ENCODE assay signal across 8 cellular contexts in genomic region chr6:27865952-27866369, GRCh38. TPM values are rescaled to one million over a fixed set of nuclear protein-coding genes. Genes with fewer than 3 reads are reported as not detected.
DNase-seq lines count a peak whose midpoint lies in the region; ATAC-seq and TF ChIP-seq lines count a peak whose summit lies in the region.

No MANE protein-coding gene starts in this region.

- TF ChIP-seq CTCF in Caco-2 (IDR thresholded peaks at IDR 0.05; ENCODE audit: insufficient read depth in 1 of 2, low read depth in 1 of 2, low read length in 1 of 2, severe bottlenecking in 1 of 2, unreplicated experiment in 1 of 2) (no peak), GM23338 (conservative IDR thresholded peaks at IDR 0.05; ENCODE audit: low read depth in 2 of 2) (no peak), Peyer's patch (IDR thresholded peaks at IDR 0.05) (no peak), cardiac fibroblast (IDR thresholded peaks at IDR 0.05; ENCODE audit: low read depth, low read length) (no peak), upper lobe of right lung (IDR thresholded peaks at IDR 0.05) (no peak)

- H3K4me3 ChIP-seq in Caco-2 (ENCODE audit: low read depth, low read length) (peak overlapping the region; percentile 46), GM23338 (peak overlapping the region; percentile 78), Peyer's patch (peak overlapping the region; percentile 53 to 86 (median 63)), cardiac fibroblast (replicated peaks in 1 of 2; ENCODE audit: low read depth in 2 of 2, low read length in 2 of 2) (peak overlapping the region; percentile 57 to 73), mesodermal cell (ENCODE audit: extremely low read depth, insufficient read depth, low read length, poor library complexity, severe bottlenecking) (peak overlapping the region; percentile 62), upper lobe of right lung (peak overlapping the region; percentile 70)

- no peaks in the 10 kb centered on the region for H3K9me2 ChIP-seq in GM23338 (ENCODE audit: insufficient read depth)

- no peak overlapping the region for H2AFZ ChIP-seq in GM23338

- H3K4me1 Mint-ChIP-seq in Caco-2 (ENCODE audit: low read depth, unreplicated experiment) (peaks cover 17% of the 10 kb centered on the region), GM23338 (peaks cover 21% of the 10 kb centered on the region)

- intact Hi-C loops in Caco-2 (cut with micrococcal nuclease; ENCODE audit: unreplicated experiment) (loop anchor here (1.0 to 5.0 kb wide), 3 partner anchors 27 to 1579 kb away; a partner anchor contains a TSS), upper lobe of right lung (cut with DNase I) (no loop called here)

- CTCF ChIA-PET in Caco-2 (lab: Charles Lee): interaction anchor here (0.8 to 2.0 kb wide), 2 partner anchors 24 to 27 kb away, joined by 3 to 8 read pairs; a partner anchor contains a TSS

- H3F3A ChIP-seq in GM23338 (replicated peaks; ENCODE audit: low read depth): peaks cover 11% of the 10 kb centered on the region

- H3K4me3 Mint-ChIP-seq in Caco-2 (ENCODE audit: unreplicated experiment): peak overlapping the region; percentile 76
- peak overlapping the region; percentile 97 for H3K4me3 Mint-ChIP-seq in GM23338

- peak overlapping the region; percentile 85 for H3K4me2 ChIP-seq in GM23338

- POLR2A ChIA-PET in Caco-2 (lab: Charles Lee): interaction anchor here (0.5 to 7.8 kb wide), 23 partner anchors 14 to 1844 kb away, joined by 3 to 620 read pairs (median 4); a partner anchor contains a TSS

- ATAC-seq in GM23338: peak; percentile 46
- no peak for ATAC-seq in upper lobe of right lung

- BruUV-seq in Caco-2 (replicated peaks; lab: Mats Ljungman, UMichigan): no TSS peak

- peaks cover 9% of the 10 kb centered on the region for H3K27me3 Mint-ChIP-seq in Caco-2 (ENCODE audit: insufficient read depth, unreplicated experiment)
- peaks cover 36% of the 10 kb centered on the region for H3K27me3 Mint-ChIP-seq in GM23338 (ENCODE audit: insufficient read depth, low read depth, poor library complexity)

- H3K27ac Mint-ChIP-seq in Caco-2 (ENCODE audit: unreplicated experiment): peak overlapping the region; percentile 99
- H3K27ac Mint-ChIP-seq in GM23338: peak overlapping the region; percentile 100

- H3K4me1 ChIP-seq in Caco-2 (0 out of 2 replicates have a peak, but pooled peaks cover 4% of the 10 kb centered on the region), GM23338 (ENCODE audit: insufficient read depth) (0 out of 2 replicates have a peak, but pooled peaks cover 3% of the 10 kb centered on the region), Peyer's patch (peaks cover 0 to 29% (median 5%) of the 10 kb centered on the region in 4 donors), mesodermal cell (ENCODE audit: control insufficient read depth, insufficient read depth, low read length, poor library complexity, severe bottlenecking) (peaks cover 4% of the 10 kb centered on the region), upper lobe of right lung (peaks cover 23% of the 10 kb centered on the region)

- H3K27ac ChIP-seq in GM23338 (ENCODE audit: low read depth) (peak overlapping the region; percentile 99), Peyer's patch (peak overlapping the region; percentile 71 to 85 (median 80)), mesodermal cell (ENCODE audit: low read depth, low read length, severe bottlenecking) (peak overlapping the region; percentile 85), upper lobe of right lung (no peak overlapping the region)

- peak in 1 of 2 donors; percentile 18 for TF ChIP-seq POLR2A in Peyer's patch (IDR thresholded peaks at IDR 0.05)

- WGBS in mesodermal cell (ENCODE audit: insufficient coverage in 2 of 2), 2 experiments: 3 to 6% methylated on average over 14 to 17 of the region's 17 CpGs

- H3K36me3 ChIP-seq in Caco-2 (ENCODE audit: control insufficient read depth, insufficient read depth, low read length): no peaks in the 10 kb centered on the region
- H3K36me3 ChIP-seq in GM23338 (ENCODE audit: insufficient read depth): no peaks in the 10 kb centered on the region
- no peaks in the 10 kb centered on the region for H3K36me3 ChIP-seq in Peyer's patch
- H3K36me3 ChIP-seq in mesodermal cell (ENCODE audit: control insufficient read depth, insufficient read depth, low read length): no peaks in the 10 kb centered on the region
- no peaks in the 10 kb centered on the region for H3K36me3 ChIP-seq in upper lobe of right lung

- H3K9me3 Mint-ChIP-seq in Caco-2 (ENCODE audit: unreplicated experiment) (peaks cover 7% of the 10 kb centered on the region), GM23338 (peaks cover 30% of the 10 kb centered on the region)

- no peaks in the 10 kb centered on the region for H4K20me1 ChIP-seq in GM23338 (replicated peaks; ENCODE audit: insufficient read depth)

- H3K9me3 ChIP-seq in Caco-2 (no peaks in the 10 kb centered on the region), Peyer's patch (no peaks in the 10 kb centered on the region), mesodermal cell (ENCODE audit: control insufficient read depth, low read length) (peaks cover 7% of the 10 kb centered on the region), upper lobe of right lung (no peaks in the 10 kb centered on the region)

- H3K27me3 ChIP-seq in Caco-2 (replicated peaks; ENCODE audit: control insufficient read depth, insufficient read depth, low read length): no peaks in the 10 kb centered on the region
- no peaks in the 10 kb centered on the region for H3K27me3 ChIP-seq in GM23338 (ENCODE audit: insufficient read depth)
- no peaks in the 10 kb centered on the region for H3K27me3 ChIP-seq in Peyer's patch
- peaks cover 32% of the 10 kb centered on the region for H3K27me3 ChIP-seq in upper lobe of right lung

- peaks cover 52% of the 10 kb centered on the region for H3K36me3 Mint-ChIP-seq in Caco-2 (ENCODE audit: insufficient read depth, unreplicated experiment)
- H3K36me3 Mint-ChIP-seq in GM23338 (ENCODE audit: low read depth): peaks cover 14% of the 10 kb centered on the region

- H3K79me2 ChIP-seq in GM23338 (replicated peaks; ENCODE audit: insufficient read depth): no peaks in the 10 kb centered on the region

- peak; percentile 60 to 73 for DNase-seq in Caco-2
- peak; percentile 67 for DNase-seq in GM23338 (ENCODE audit: low spot score)
- peak; percentile 24 to 57 (median 55) for DNase-seq in Peyer's patch
- no peak for DNase-seq in cardiac fibroblast (ENCODE audit: low read depth in 2 of 2)
- no peak for DNase-seq in upper lobe of right lung
- DNase-seq in effector CD8-positive, alpha-beta T cell (lab: John Stamatoyannopoulos, UW): no peak
- DNase-seq in hepatic stellate cell (ENCODE audit: low spot score): no peak

TF ChIP-seq in GM23338, 12 proteins besides CTCF, POLR2A, EP300 and RAD21 (continues in another document):
- TF ChIP-seq EZH2 (IDR thresholded peaks at IDR 0.05; ENCODE audit: low read depth, unreplicated experiment): no peak
- no peak for TF ChIP-seq CREB1 (CRISPR knock-in tag; IDR thresholded peaks at IDR 0.05; ENCODE audit: low read depth)
- no peak for TF ChIP-seq JUNB (IDR thresholded peaks at IDR 0.05; ENCODE audit: unreplicated experiment)
- no peak for TF ChIP-seq ETS1 (IDR thresholded peaks at IDR 0.05)
- no peak for TF ChIP-seq POLR2AphosphoS5 (IDR thresholded peaks at IDR 0.05; ENCODE audit: low read depth)
- no peak for TF ChIP-seq ZNF114 (CRISPR knock-in tag; IDR thresholded peaks at IDR 0.05)

RNA-seq across cellular contexts. Expression of gene OR2B2, which starts 46.2 kb away (rescaled TPM):
- not detected in 2 replicates for total RNA-seq in Caco-2 (2022)
- 0.38 TPM in 1 of 2 replicates, not detected in the other for total RNA-seq in GM23338 (2014; rRNA removed; shearing (Covaris generic))
- not detected in 2 replicates for polyA plus RNA-seq in GM23338 (2016; fragmentation: Nextera tagmentation; extraction: Ambion mirVana)
- total RNA-seq in Peyer's patch: not detected
- polyA plus RNA-seq in mesodermal cell (2013, experiment 1 of 2): not detected
- not detected for polyA plus RNA-seq in mesodermal cell (2013, experiment 2 of 2)
- total RNA-seq in upper lobe of right lung: not detected

Comparison
In these comparisons a context has a peak if more than half of its experiments do, and no peak if none do; other contexts are left out.
1. DNase-seq: peak in Caco-2 (2 of 2), GM23338 (single experiment) and Peyer's patch (3 of 3); none in cardiac fibroblast (0 of 2), upper lobe of right lung (single experiment), effector CD8-positive, alpha-beta T cell (single experiment) and hepatic stellate cell (single experiment).
2. Peak in every context shown above with its lines, with median percentiles within 50 percentile points of each other: H3K4me3 ChIP-seq.